8 cellular contexts compared by ENCODE assay signal in genomic region chr15:22979069-22979698, GRCh38. TPM values are rescaled to one million over a fixed set of nuclear protein-coding genes. Genes with fewer than 3 reads are reported as not detected.
DNase-seq lines count a peak whose midpoint lies in the region; ATAC-seq and TF ChIP-seq lines count a peak whose summit lies in the region.

No MANE protein-coding gene starts in this region.

- peak overlapping the region; percentile 57 for H3K4me3 ChIP-seq in ovary

- no peaks in the 10 kb centered on the region for H3K9me3 ChIP-seq in ovary

- no peaks in the 10 kb centered on the region for H3K36me3 ChIP-seq in ovary

- intact Hi-C loops in head of caudate nucleus (cut with DNase I), result no loop called here
- intact Hi-C loops in ovary (cut with DNase I), result no loop called here

- no peak for DNase-seq in activated CD4-positive, CD25-positive, alpha-beta regulatory T cell (lab: John Stamatoyannopoulos, UW)
- DNase-seq in NCI-H748 (lab: John Stamatoyannopoulos, UW; ENCODE audit: unreplicated experiment) (peak; percentile 56), head of caudate nucleus (peak in 30 of 42 donors; percentile 25 to 67 (median 41)), ovary (peak in 4 of 5 donors; percentile 39 to 57 (median 48))
- peak; percentile 24 for DNase-seq in activated naive CD4-positive, alpha-beta T cell treated with anti-CD3 and anti-CD28 coated beads, Interleukin-2, amount 50 U/mL, for 16 hours
- no peak for DNase-seq in NK-92 treated with Interleukin-12 subunit alpha and Interleukin-12 subunit beta, amount 100 ng/mL, for 24 hours (lab: John Stamatoyannopoulos, UW)

- 1% methylated on average over 49 to 54 of the region's 54 CpGs for WGBS in ovary, 3 donors

- H3K27ac ChIP-seq in ovary, result no peak overlapping the region

- TF ChIP-seq EP300 in ovary (IDR thresholded peaks at IDR 0.05), result no peak

- ATAC-seq in activated CD4-positive, CD25-positive, alpha-beta regulatory T cell treated with anti-CD3 and anti-CD28 coated beads, Interleukin-2, amount 50 U/mL, for 24 hours, result peak; percentile 44 to 51
- ATAC-seq in HG02870 (IDR thresholded peaks at IDR 0.05; ENCODE audit: unreplicated experiment), result peak; percentile 48

- no peaks in the 10 kb centered on the region for H3K27me3 ChIP-seq in ovary

- peaks cover 5% of the 10 kb centered on the region for H3K4me1 ChIP-seq in ovary (ENCODE audit: insufficient read depth)

- no peak for TF ChIP-seq CTCF in ovary (IDR thresholded peaks at IDR 0.05)

- no peak for TF ChIP-seq POLR2A in ovary (IDR thresholded peaks at IDR 0.05)

RNA-seq across cellular contexts. Expression of gene CYFIP1, which starts 1.0 kb away (rescaled TPM):
- total RNA-seq in ovary, result 10 to 100 TPM; 41.8 to 96.2 (median 87.4) TPM
- 10 to 100 TPM; 35.8 to 69.2 TPM for polyA plus RNA-seq in ovary

Comparison
In these comparisons a context has a peak if more than half of its experiments do, and no peak if none do; other contexts are left out.
1. DNase-seq: peak in NCI-H748 (single experiment), activated naive CD4-positive, alpha-beta T cell treated with anti-CD3 and anti-CD28 coated beads, Interleukin-2, amount 50 U/mL, for 16 hours (single experiment), head of caudate nucleus (30 of 42) and ovary (4 of 5); none in activated CD4-positive, CD25-positive, alpha-beta regulatory T cell (0 of 4) and NK-92 treated with Interleukin-12 subunit alpha and Interleukin-12 subunit beta, amount 100 ng/mL, for 24 hours (single experiment).